ENCODE assay signal across 8 cellular contexts in genomic region chr7:75739796-75740672, GRCh38. TPM values are rescaled to one million over a fixed set of nuclear protein-coding genes. Genes with fewer than 3 reads are reported as not detected.
A peak's percentile ranks its signal among the peaks of the same experiment; 100 is the strongest.
DNase-seq lines count a peak whose midpoint lies in the region; ATAC-seq and TF ChIP-seq lines count a peak whose summit lies in the region.

No MANE protein-coding gene starts in this region.

- intact Hi-C loops in HCT116 (cut with micrococcal nuclease), result no loop called here
- intact Hi-C loops in activated CD4-positive, alpha-beta memory T cell treated with anti-CD3 and anti-CD28 coated beads for 36 hours (cut with micrococcal nuclease), result loop anchor here (1.0 to 5.0 kb wide), 4 partner anchors 100 to 212 kb away; partner anchors contain the start of gene RHBDD2

- H3K9ac ChIP-seq in HCT116 (ENCODE audit: low read length) (peak overlapping the region; percentile 71), smooth muscle cell (ENCODE audit: low read depth) (peak overlapping the region; percentile 36)

- H3K27ac ChIP-seq in HCT116 (ENCODE audit: low read depth, low read length) (peak overlapping the region; percentile 64), hepatocyte (peak overlapping the region; percentile 73), smooth muscle cell (ENCODE audit: low read depth) (peak overlapping the region; percentile 9)

- H2AFZ ChIP-seq in HCT116 (ENCODE audit: low read depth, low read length, poor library complexity, severe bottlenecking) (peak overlapping the region; percentile 86), hepatocyte (peak overlapping the region; percentile 92), smooth muscle cell (ENCODE audit: low read depth) (peak overlapping the region; percentile 87)

- no peaks in the 10 kb centered on the region for H3K36me3 Mint-ChIP-seq in activated CD4-positive, alpha-beta memory T cell treated with anti-CD3 and anti-CD28 coated beads for 36 hours

- H3K9me3 Mint-ChIP-seq in activated CD4-positive, alpha-beta memory T cell treated with anti-CD3 and anti-CD28 coated beads for 36 hours, result no peaks in the 10 kb centered on the region

- peak overlapping the region; percentile 54 to 95 for H3K4me3 ChIP-seq in HCT116 (replicated peaks in 1 of 2; ENCODE audit: low read depth in 1 of 2, low read length in 2 of 2)
- H3K4me3 ChIP-seq in hepatocyte, result peak overlapping the region; percentile 72
- H3K4me3 ChIP-seq in smooth muscle cell, result peak overlapping the region; percentile 98

- TF ChIP-seq CTCF in HCT116 (IDR thresholded peaks at IDR 0.05 in 2 of 3, conservative IDR thresholded peaks at IDR 0.05 in 1 of 3; ENCODE audit: borderline replicate concordance in 1 of 3, insufficient read depth in 1 of 3, low read depth in 2 of 3, low read length in 2 of 3), result no peak
- TF ChIP-seq CTCF in hepatocyte (IDR thresholded peaks at IDR 0.05; ENCODE audit: poor library complexity), result no peak
- no peak for TF ChIP-seq CTCF in smooth muscle cell (IDR thresholded peaks at IDR 0.05; ENCODE audit: borderline replicate concordance, insufficient read depth, poor library complexity, severe bottlenecking)

- 65% methylated on average over 26 of the region's 26 CpGs for WGBS in hepatocyte (ENCODE audit: low lambda C conversion rate, missing lambda C conversion rate)
- WGBS in smooth muscle cell (ENCODE audit: low lambda C conversion rate), result 65% methylated on average over 26 of the region's 26 CpGs

- ATAC-seq in HCT116, result no peak

- TF ChIP-seq POLR2A in HCT116 (IDR thresholded peaks at IDR 0.05; ENCODE audit: borderline replicate concordance, extremely low read depth, insufficient read depth, insufficient read length), result no peak

- peaks cover 11 to 28% of the 10 kb centered on the region in 2 experiments for H3K4me1 ChIP-seq in HCT116 (ENCODE audit: control insufficient read depth in 1 of 2, insufficient read depth in 2 of 2, low read length in 2 of 2)
- no peaks in the 10 kb centered on the region for H3K4me1 ChIP-seq in hepatocyte (ENCODE audit: insufficient read depth)
- no peaks in the 10 kb centered on the region for H3K4me1 ChIP-seq in smooth muscle cell (ENCODE audit: low read depth)

- H3F3A ChIP-seq in smooth muscle cell (ENCODE audit: low read depth), result peaks cover 14% of the 10 kb centered on the region

- RAD21 ChIA-PET in HCT116 (lab: Charles Lee; ENCODE audit: low non-redundant PET in 1 of 2, low total read pairs in 2 of 2, uncharacterized antibody in 2 of 2, unreplicated experiment in 2 of 2), result interaction anchor here (0.7 kb wide), 2 partner anchors 52 to 209 kb away, joined by 5 read pairs; no protein-coding TSS in a partner anchor

- no TSS peak for BruUV-seq in HCT116 (replicated peaks; lab: Mats Ljungman, UMichigan)

- H3K79me2 ChIP-seq in HCT116 (ENCODE audit: insufficient read depth, low read length) (no peaks in the 10 kb centered on the region), hepatocyte (peaks cover 7% of the 10 kb centered on the region), smooth muscle cell (ENCODE audit: low read depth) (no peaks in the 10 kb centered on the region)

- peaks cover 4% of the 10 kb centered on the region for H3K27me3 Mint-ChIP-seq in activated CD4-positive, alpha-beta memory T cell treated with anti-CD3 and anti-CD28 coated beads for 36 hours

- H3K9me2 ChIP-seq in HCT116 (ENCODE audit: insufficient read depth) (no peaks in the 10 kb centered on the region), hepatocyte (replicated peaks; ENCODE audit: insufficient read depth) (no peaks in the 10 kb centered on the region)

- peak; percentile 44 for DNase-seq in DMS114 treated with DMSO at 0.1 percent for 48 hours (lab: John Stamatoyannopoulos, UW; ENCODE audit: unreplicated experiment)
- DNase-seq in HCT116 (ENCODE audit: low read depth, low spot score), result no peak
- no peak for DNase-seq in activated CD4-positive, alpha-beta memory T cell treated with anti-CD3 and anti-CD28 coated beads for 36 hours
- no peak for DNase-seq in hepatocyte (ENCODE audit: low spot score)
- no peak for DNase-seq in smooth muscle cell (lab: John Stamatoyannopoulos, UW; ENCODE audit: unreplicated experiment)
- DNase-seq in GM03348 (ENCODE audit: low spot score), result no peak
- no peak for DNase-seq in HEK293T (ENCODE audit: extremely low spot score)
- no peak for DNase-seq in NCI-H1436 (lab: John Stamatoyannopoulos, UW)

- H3K27ac Mint-ChIP-seq in activated CD4-positive, alpha-beta memory T cell treated with anti-CD3 and anti-CD28 coated beads for 36 hours, result peak overlapping the region; percentile 85

- H3K36me3 ChIP-seq in HCT116 (ENCODE audit: control insufficient read depth in 1 of 2, insufficient read depth in 2 of 2, low read length in 2 of 2) (no peaks in the 10 kb centered on the region), hepatocyte (replicated peaks; ENCODE audit: insufficient read depth, low read depth) (no peaks in the 10 kb centered on the region), smooth muscle cell (ENCODE audit: low read depth) (no peaks in the 10 kb centered on the region)

- CTCF ChIA-PET in HCT116 (lab: Charles Lee) (interaction anchor here (1.7 kb wide), 1 partner anchor 23 kb away, joined by 5 read pairs; no protein-coding TSS in a partner anchor), HEK293T (lab: Yijun Ruan, JAX) (no interaction called here)
- CTCF ChIA-PET in activated CD4-positive, alpha-beta memory T cell treated with anti-CD3 and anti-CD28 coated beads for 36 hours (lab: Charles Lee), result interaction anchor here (0.7 to 1.6 kb wide), 5 partner anchors 9 to 127 kb away, joined by 3 to 5 read pairs (median 3); no protein-coding TSS in a partner anchor

- H3K4me1 Mint-ChIP-seq in activated CD4-positive, alpha-beta memory T cell treated with anti-CD3 and anti-CD28 coated beads for 36 hours (ENCODE audit: low read depth), result peaks cover 17% of the 10 kb centered on the region

- POLR2A ChIA-PET in HCT116 (lab: Charles Lee) (interaction anchor here (0.7 to 1.5 kb wide), 3 partner anchors 11 to 1878 kb away, joined by 3 to 6 read pairs (median 3); no protein-coding TSS in a partner anchor), HEK293T (lab: Yijun Ruan, JAX) (interaction anchor here (1.2 kb wide), 1 partner anchor 16 kb away, joined by 3 read pairs; no protein-coding TSS in a partner anchor)
- POLR2A ChIA-PET in activated CD4-positive, alpha-beta memory T cell treated with anti-CD3 and anti-CD28 coated beads for 36 hours (lab: Charles Lee), result interaction anchor here (0.7 to 1.0 kb wide), 2 partner anchors 12 to 22 kb away, joined by 3 read pairs; no protein-coding TSS in a partner anchor

- H3K9me3 ChIP-seq in HCT116 (ENCODE audit: control insufficient read depth in 1 of 2, insufficient read depth in 1 of 2, low read depth in 1 of 2, low read length in 2 of 2) (no peaks in the 10 kb centered on the region), hepatocyte (ENCODE audit: low read depth) (no peaks in the 10 kb centered on the region), smooth muscle cell (replicated peaks; ENCODE audit: low read depth) (no peaks in the 10 kb centered on the region)

- TF ChIP-seq RAD21 in HCT116 (IDR thresholded peaks at IDR 0.05; ENCODE audit: low read depth), result no peak

- H3K4me2 ChIP-seq in HCT116 (ENCODE audit: low read length) (peak overlapping the region; percentile 98), hepatocyte (peak overlapping the region; percentile 94), smooth muscle cell (peak overlapping the region; percentile 86)

- H3K4me3 Mint-ChIP-seq in activated CD4-positive, alpha-beta memory T cell treated with anti-CD3 and anti-CD28 coated beads for 36 hours, result peak overlapping the region; percentile 90

- H3K27me3 ChIP-seq in HCT116 (ENCODE audit: insufficient read depth, low read length) (no peaks in the 10 kb centered on the region), hepatocyte (peaks cover 15% of the 10 kb centered on the region), smooth muscle cell (ENCODE audit: low read depth) (peaks cover 3% of the 10 kb centered on the region)

- H4K20me1 ChIP-seq in HCT116 (ENCODE audit: insufficient read depth) (no peaks in the 10 kb centered on the region), hepatocyte (ENCODE audit: insufficient read depth, poor library complexity, severe bottlenecking) (no peaks in the 10 kb centered on the region), smooth muscle cell (ENCODE audit: low read depth) (no peaks in the 10 kb centered on the region)

TF ChIP-seq in HCT116, 20 proteins besides CTCF, POLR2A, EP300 and RAD21 (continues in another document):
- TF ChIP-seq SP1 (IDR thresholded peaks at IDR 0.05; ENCODE audit: low read depth) (no peak), FOSL1 (IDR thresholded peaks at IDR 0.05; ENCODE audit: low read depth) (no peak), SRF (IDR thresholded peaks at IDR 0.05; ENCODE audit: low read depth) (no peak), CEBPB (IDR thresholded peaks at IDR 0.05; ENCODE audit: low read depth) (no peak), CBX3 (IDR thresholded peaks at IDR 0.05; ENCODE audit: low read depth) (no peak), ZNF274 (IDR thresholded peaks at IDR 0.05; ENCODE audit: low read depth, low read length) (no peak)
- TF ChIP-seq, protein P1, sequence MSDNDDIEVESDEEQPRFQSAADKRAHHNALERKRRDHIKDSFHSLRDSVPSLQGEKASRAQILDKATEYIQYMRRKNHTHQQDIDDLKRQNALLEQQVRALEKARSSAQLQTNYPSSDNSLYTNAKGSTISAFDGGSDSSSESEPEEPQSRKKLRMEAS (IDR thresholded peaks at IDR 0.05), result no peak

TF ChIP-seq in HEK293T, 16 proteins besides CTCF, POLR2A, EP300 and RAD21 (continues in another document):
- TF ChIP-seq CTBP1 (IDR thresholded peaks at IDR 0.05; ENCODE audit: borderline replicate concordance), result no peak
- no peak for TF ChIP-seq FOXK2 (IDR thresholded peaks at IDR 0.05)
- TF ChIP-seq FOXM1 (IDR thresholded peaks at IDR 0.05; ENCODE audit: borderline replicate concordance), result no peak
- TF ChIP-seq BHLHE40 (IDR thresholded peaks at IDR 0.05; ENCODE audit: borderline replicate concordance), result no peak
- no peak for TF ChIP-seq LEF1 (IDR thresholded peaks at IDR 0.05; ENCODE audit: borderline replicate concordance)
- TF ChIP-seq ELF4 (IDR thresholded peaks at IDR 0.05), result no peak

RNA-seq across cellular contexts. Expression of gene HIP1, which starts 1.3 kb away (rescaled TPM):
- total RNA-seq in HCT116 (2021; ENCODE audit: unreplicated experiment), result 22.1 TPM
- 9.5 and 12.1 TPM in 2 replicates for polyA plus RNA-seq in HCT116 (2012)
- total RNA-seq in activated CD4-positive, alpha-beta memory T cell treated with anti-CD3 and anti-CD28 coated beads for 36 hours, result 1 to 10 TPM; 7.9 to 8.2 TPM
- total RNA-seq in hepatocyte, result 9.3 and 14.5 TPM in 2 replicates
- 7.4 and 8.3 TPM in 2 replicates for polyA plus RNA-seq in hepatocyte
- total RNA-seq in smooth muscle cell, result 6.8 and 8.4 TPM in 2 replicates
- polyA plus RNA-seq in smooth muscle cell, result 4.7 and 5.8 TPM in 2 replicates

RNA-seq across cellular contexts. Expression of gene CCL26, which starts 32.0 kb away (rescaled TPM):
- 0.49 TPM for total RNA-seq in HCT116 (2021; ENCODE audit: unreplicated experiment)
- 0.47 and 0.53 TPM in 2 replicates for polyA plus RNA-seq in HCT116 (2012)
- 1 to 10 TPM; 1.3 to 2.0 TPM for total RNA-seq in activated CD4-positive, alpha-beta memory T cell treated with anti-CD3 and anti-CD28 coated beads for 36 hours
- 7.5 and 15.3 TPM in 2 replicates for total RNA-seq in hepatocyte
- polyA plus RNA-seq in hepatocyte, result 7.3 and 8.7 TPM in 2 replicates
- not detected in 2 replicates for total RNA-seq in smooth muscle cell
- polyA plus RNA-seq in smooth muscle cell, result 1.2 and 1.5 TPM in 2 replicates

Comparison
In these comparisons a context has a peak if more than half of its experiments do, and no peak if none do; other contexts are left out.
1. H3K27ac ChIP-seq: peak in every context shown above with its lines; median percentile 73 in hepatocyte; 64 in HCT116; 9 in smooth muscle cell.